ENCODE assay signal across 1 cellular context in the genomic region with DNA sequence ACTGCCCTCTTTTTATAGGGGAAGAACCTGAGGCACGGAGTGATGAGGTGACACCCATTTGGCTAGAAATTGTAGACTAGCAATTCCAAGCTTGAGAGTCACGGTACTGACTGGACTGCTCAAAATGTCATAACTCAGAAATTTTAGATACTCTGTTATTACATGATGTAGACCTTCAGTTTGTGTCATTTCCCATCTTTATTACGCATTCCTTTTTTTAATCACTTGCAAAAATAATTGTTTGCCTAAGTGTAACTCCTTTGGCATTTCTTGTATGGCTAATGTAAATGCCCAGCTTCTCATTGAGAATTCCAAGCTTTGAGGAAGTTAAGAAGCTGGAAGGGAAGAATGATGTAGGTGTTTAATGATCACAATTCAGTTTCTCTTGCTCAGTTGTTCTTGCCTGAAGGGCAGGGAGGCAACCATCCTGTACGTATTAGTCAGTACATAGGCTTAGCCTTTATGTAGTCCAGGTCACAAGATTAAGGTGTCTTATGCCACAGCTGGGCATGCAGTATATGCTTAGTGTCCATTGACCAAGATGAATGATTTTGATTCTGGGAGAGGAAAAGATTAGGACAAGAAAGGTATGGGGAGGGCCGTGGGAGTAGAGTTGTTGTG.
TF ChIP-seq lines count a peak whose summit lies in the region.

No MANE protein-coding gene starts in this region.

TF ChIP-seq in K562, 482 proteins besides CTCF, POLR2A, EP300 and RAD21:
- no peak for TF ChIP-seq CBFA2T2 (conservative IDR thresholded peaks at IDR 0.05)
- no peak for TF ChIP-seq NBN (IDR thresholded peaks at IDR 0.05; ENCODE audit: low read depth)
- TF ChIP-seq HDAC2 (IDR thresholded peaks at IDR 0.05), result no peak
- no peak for TF ChIP-seq EGR1 (conservative IDR thresholded peaks at IDR 0.05)
- no peak for TF ChIP-seq CEBPG (CRISPR knock-in tag; IDR thresholded peaks at IDR 0.05)
- TF ChIP-seq CEBPG (tag; conservative IDR thresholded peaks at IDR 0.05 in 1 of 2, IDR thresholded peaks at IDR 0.05 in 1 of 2), result no peak
- TF ChIP-seq ZC3H8 (IDR thresholded peaks at IDR 0.05), result no peak
- TF ChIP-seq SMARCE1 (IDR thresholded peaks at IDR 0.05), result no peak
- TF ChIP-seq NR4A1 (CRISPR knock-in tag; IDR thresholded peaks at IDR 0.05), result no peak
- no peak for TF ChIP-seq NR4A1 (tag; IDR thresholded peaks at IDR 0.05)
- TF ChIP-seq, protein P1, sequence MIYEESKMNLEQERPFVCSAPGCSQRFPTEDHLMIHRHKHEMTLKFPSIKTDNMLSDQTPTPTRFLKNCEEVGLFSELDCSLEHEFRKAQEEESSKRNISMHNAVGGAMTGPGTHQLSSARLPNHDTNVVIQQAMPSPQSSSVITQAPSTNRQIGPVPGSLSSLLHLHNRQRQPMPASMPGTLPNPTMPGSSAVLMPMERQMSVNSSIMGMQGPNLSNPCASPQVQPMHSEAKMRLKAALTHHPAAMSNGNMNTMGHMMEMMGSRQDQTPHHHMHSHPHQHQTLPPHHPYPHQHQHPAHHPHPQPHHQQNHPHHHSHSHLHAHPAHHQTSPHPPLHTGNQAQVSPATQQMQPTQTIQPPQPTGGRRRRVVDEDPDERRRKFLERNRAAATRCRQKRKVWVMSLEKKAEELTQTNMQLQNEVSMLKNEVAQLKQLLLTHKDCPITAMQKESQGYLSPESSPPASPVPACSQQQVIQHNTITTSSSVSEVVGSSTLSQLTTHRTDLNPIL (CRISPR knock-in tag; IDR thresholded peaks at IDR 0.05), result no peak
- TF ChIP-seq STAT5A (IDR thresholded peaks at IDR 0.05; ENCODE audit: borderline replicate concordance, low read length), result no peak
- TF ChIP-seq SOX6 (IDR thresholded peaks at IDR 0.05), result no peak
- TF ChIP-seq, protein P2, sequence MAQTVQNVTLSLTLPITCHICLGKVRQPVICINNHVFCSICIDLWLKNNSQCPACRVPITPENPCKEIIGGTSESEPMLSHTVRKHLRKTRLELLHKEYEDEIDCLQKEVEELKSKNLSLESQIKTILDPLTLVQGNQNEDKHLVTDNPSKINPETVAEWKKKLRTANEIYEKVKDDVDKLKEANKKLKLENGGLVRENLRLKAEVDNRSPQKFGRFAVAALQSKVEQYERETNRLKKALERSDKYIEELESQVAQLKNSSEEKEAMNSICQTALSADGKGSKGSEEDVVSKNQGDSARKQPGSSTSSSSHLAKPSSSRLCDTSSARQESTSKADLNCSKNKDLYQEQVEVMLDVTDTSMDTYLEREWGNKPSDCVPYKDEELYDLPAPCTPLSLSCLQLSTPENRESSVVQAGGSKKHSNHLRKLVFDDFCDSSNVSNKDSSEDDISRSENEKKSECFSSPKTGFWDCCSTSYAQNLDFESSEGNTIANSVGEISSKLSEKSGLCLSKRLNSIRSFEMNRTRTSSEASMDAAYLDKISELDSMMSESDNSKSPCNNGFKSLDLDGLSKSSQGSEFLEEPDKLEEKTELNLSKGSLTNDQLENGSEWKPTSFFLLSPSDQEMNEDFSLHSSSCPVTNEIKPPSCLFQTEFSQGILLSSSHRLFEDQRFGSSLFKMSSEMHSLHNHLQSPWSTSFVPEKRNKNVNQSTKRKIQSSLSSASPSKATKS (CRISPR knock-in tag; IDR thresholded peaks at IDR 0.05), result no peak
- no peak for TF ChIP-seq RBM34 (IDR thresholded peaks at IDR 0.05; ENCODE audit: borderline replicate concordance, insufficient read depth, low read length)
- TF ChIP-seq, protein P3, sequence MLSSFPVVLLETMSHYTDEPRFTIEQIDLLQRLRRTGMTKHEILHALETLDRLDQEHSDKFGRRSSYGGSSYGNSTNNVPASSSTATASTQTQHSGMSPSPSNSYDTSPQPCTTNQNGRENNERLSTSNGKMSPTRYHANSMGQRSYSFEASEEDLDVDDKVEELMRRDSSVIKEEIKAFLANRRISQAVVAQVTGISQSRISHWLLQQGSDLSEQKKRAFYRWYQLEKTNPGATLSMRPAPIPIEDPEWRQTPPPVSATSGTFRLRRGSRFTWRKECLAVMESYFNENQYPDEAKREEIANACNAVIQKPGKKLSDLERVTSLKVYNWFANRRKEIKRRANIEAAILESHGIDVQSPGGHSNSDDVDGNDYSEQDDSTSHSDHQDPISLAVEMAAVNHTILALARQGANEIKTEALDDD (IDR thresholded peaks at IDR 0.05), result no peak
- TF ChIP-seq HOXB6 (CRISPR knock-in tag; IDR thresholded peaks at IDR 0.05; ENCODE audit: borderline replicate concordance), result no peak
- TF ChIP-seq BHLHE40 (IDR thresholded peaks at IDR 0.05; ENCODE audit: low read length), result no peak
- TF ChIP-seq TFAM (CRISPR knock-in tag; conservative IDR thresholded peaks at IDR 0.05), result no peak
